Comparison of ENCODE assay signal across 8 cellular contexts in genomic region chr22:42270512-42271190, GRCh38. TPM values are rescaled to one million over a fixed set of nuclear protein-coding genes. Genes with fewer than 3 reads are reported as not detected.
DNase-seq lines count a peak whose midpoint lies in the region; ATAC-seq and TF ChIP-seq lines count a peak whose summit lies in the region.

Gene TCF20, minus strand, starts transcription at chr22:42270653. Its CDS starts 55,348 bp downstream, at chr22:42215305.

- TF ChIP-seq POLR2A in gastroesophageal sphincter (IDR thresholded peaks at IDR 0.05), result peak in 1 of 2 donors; percentile 18

- H3K36me3 ChIP-seq in gastroesophageal sphincter (no peaks in the 10 kb centered on the region), neutrophil (no peaks in the 10 kb centered on the region)

- H3K4me3 ChIP-seq in gastroesophageal sphincter (peak within 1 kb of the TSS; percentile 79 to 98), neutrophil (ENCODE audit: low read depth in 1 of 2, low read length in 1 of 2) (peak within 1 kb of the TSS; percentile 73 to 98)

- in situ Hi-C loops in KBM-7 (cut with MboI; ENCODE audit: low pct_unique_long_range_greater_than_20kb, low sequenced_read_pairs) (no loop called here), SK-MEL-5 (cut with HindIII; ENCODE audit: low pct_unique_long_range_greater_than_20kb, low sequenced_read_pairs) (loop anchor here (25.0 kb wide), 1 partner anchor 92 kb away; no protein-coding TSS in a partner anchor)

- TF ChIP-seq EP300 in gastroesophageal sphincter (IDR thresholded peaks at IDR 0.05), result no peak

- no peaks in the 10 kb centered on the region for H3K27me3 ChIP-seq in gastroesophageal sphincter
- H3K27me3 ChIP-seq in neutrophil, result peaks cover 8% of the 10 kb centered on the region

- H3K9me3 ChIP-seq in gastroesophageal sphincter (no peaks in the 10 kb centered on the region), neutrophil (no peaks in the 10 kb centered on the region)

- H3K4me1 ChIP-seq in gastroesophageal sphincter (peaks cover 0 to 38% (median 15%) of the 10 kb centered on the region in 3 donors), neutrophil (ENCODE audit: control insufficient read depth in 1 of 2, insufficient read depth in 1 of 2, low read depth in 1 of 2, low read length in 1 of 2) (peaks cover 15 to 29% of the 10 kb centered on the region in 2 experiments)

- peak; percentile 13 for DNase-seq in DMS153 treated with DMSO at 0.1 percent for 48 hours (lab: John Stamatoyannopoulos, UW; ENCODE audit: unreplicated experiment)
- DNase-seq in KBM-7, result peak; percentile 57
- DNase-seq in SK-MEL-5 (ENCODE audit: low read depth, low spot score), result peak; percentile 81
- peak; percentile 79 for DNase-seq in activated naive CD4-positive, alpha-beta T cell treated with Interleukin-2 at 50 U/mL for 16 hours

- H3K27ac ChIP-seq in gastroesophageal sphincter, result peak within 1 kb of the TSS; percentile 64 to 91 (median 88)
- peak within 1 kb of the TSS; percentile 94 for H3K27ac ChIP-seq in neutrophil

- TF ChIP-seq CTCF in gastroesophageal sphincter (IDR thresholded peaks at IDR 0.05), result no peak
- TF ChIP-seq CTCF in neutrophil (IDR thresholded peaks at IDR 0.05), result peak; percentile 24
- no peak for TF ChIP-seq CTCF in subcutaneous adipose tissue (IDR thresholded peaks at IDR 0.05; ENCODE audit: low read depth)

- WGBS in gastroesophageal sphincter (ENCODE audit: low coverage in 1 of 2), 2 donors, result no CpG with 5 or more reads among the region's 90 CpGs

- ATAC-seq in GM21526 (IDR thresholded peaks at IDR 0.05; ENCODE audit: low FRiP score, unreplicated experiment), result peak; percentile 38
- peak; percentile 94 for ATAC-seq in gastroesophageal sphincter

RNA-seq across cellular contexts. Expression of gene TCF20, which starts in this region (rescaled TPM):
- 36.3 and 38.7 TPM in 2 replicates for total RNA-seq in SK-MEL-5 (2014; rRNA removed; shearing (Covaris generic))
- polyA plus RNA-seq in SK-MEL-5 (2015; cell fraction: cytosol; rRNA removed), result 36.8 and 47.6 TPM in 2 replicates
- 20.7 and 25.3 TPM in 2 replicates for polyA plus RNA-seq in SK-MEL-5 (2015; cell fraction: nucleus; rRNA removed)
- 10 to 100 TPM; 26.0 to 47.9 (median 41.8) TPM for total RNA-seq in gastroesophageal sphincter
- 10 to 100 TPM; 17.8 to 25.6 (median 22.4) TPM for total RNA-seq in subcutaneous adipose tissue

Comparison
In these comparisons a context has a peak if more than half of its experiments do, and no peak if none do; other contexts are left out.
1. Peak in every context shown above with its lines: DNase-seq, ATAC-seq, H3K4me3 ChIP-seq and H3K27ac ChIP-seq.
2. DNase-seq: peak in every context shown above with its lines; median percentile 81 in SK-MEL-5; 79 in activated naive CD4-positive, alpha-beta T cell treated with Interleukin-2 at 50 U/mL for 16 hours; 57 in KBM-7; 13 in DMS153 treated with DMSO at 0.1 percent for 48 hours.